12 cellular contexts compared by ENCODE assay signal in the genomic region with DNA sequence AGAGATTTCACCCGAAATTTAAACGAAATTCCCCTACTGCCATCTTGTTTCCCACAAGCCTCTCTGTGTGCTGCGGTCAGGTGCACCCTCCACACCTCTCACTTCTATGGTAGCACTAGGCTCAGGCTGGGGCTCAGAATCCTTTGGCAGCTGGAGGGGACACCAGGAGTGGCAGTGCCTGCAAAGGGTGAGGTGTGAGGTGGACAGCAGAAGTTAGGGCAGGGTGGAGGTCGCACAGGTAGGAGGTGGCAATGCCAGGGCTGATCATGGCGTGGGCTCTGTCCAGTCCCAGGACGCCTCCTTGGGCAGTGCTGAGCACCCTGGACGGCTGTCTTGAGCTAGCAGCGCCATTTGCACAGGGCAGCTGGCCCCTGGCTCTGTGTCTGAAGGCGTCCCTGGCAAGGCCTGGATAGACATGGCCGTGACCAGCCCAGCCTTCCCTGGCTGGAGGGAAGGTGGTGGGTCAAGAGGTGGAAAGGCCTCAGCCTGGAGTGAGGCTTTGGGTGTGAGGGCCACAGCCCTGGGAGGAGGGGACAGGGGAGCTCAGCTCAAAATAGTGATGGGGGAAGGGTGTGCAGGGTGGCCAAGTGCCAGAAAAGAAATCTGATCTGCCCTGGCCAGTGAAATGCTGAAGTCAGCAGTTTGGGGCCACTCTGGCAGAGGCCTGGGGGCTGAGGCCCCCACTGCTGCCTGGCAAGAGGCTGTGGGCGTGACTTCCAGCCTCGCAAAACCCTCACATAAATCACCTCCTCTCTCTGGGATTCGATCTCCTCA. TPM values are rescaled to one million over a fixed set of nuclear protein-coding genes. Genes with fewer than 3 reads are reported as not detected.
DNase-seq lines count a peak whose midpoint lies in the region; ATAC-seq, FAIRE-seq and TF ChIP-seq lines count a peak whose summit lies in the region.
"Had no signal": no experiment of that assay in that cellular context is flagged by ENCODE, and none has a peak within 500 bp of the region (broad histone marks: within the 10 kb centered on the region; RNA-seq: fewer than 3 reads in every experiment).

No MANE protein-coding gene starts in this region.

- H3K9me3 ChIP-seq in K562 (replicated peaks; ENCODE audit: control insufficient read depth, insufficient read depth, low read depth, low read length) (no peaks in the 10 kb centered on the region), right lobe of liver (no peaks in the 10 kb centered on the region), stomach smooth muscle (ENCODE audit: control insufficient read depth in 2 of 2, low read length in 2 of 2) (no peaks in the 10 kb centered on the region)

- TF ChIP-seq EP300 in K562 (IDR thresholded peaks at IDR 0.05; ENCODE audit: low read length) = no peak

- BruUV-seq in K562 (replicated peaks; lab: Mats Ljungman, UMichigan) = no TSS peak

- H3K4me2 ChIP-seq in KMS-11 (peak overlapping the region; percentile 63), K562 (ENCODE audit: insufficient read depth, low read length) (no peak overlapping the region)

- 46% methylated on average over 13 of the region's 13 CpGs for WGBS in K562 (ENCODE audit: insufficient coverage, low coverage, missing lambda C conversion rate)
- WGBS in right lobe of liver (ENCODE audit: insufficient coverage, low coverage, low lambda C conversion rate, missing lambda C conversion rate) = 9% methylated on average over 5 of the region's 13 CpGs

- CTCF ChIA-PET in K562 (lab: Yijun Ruan, JAX; ENCODE audit: low intra/inter-chr PET ratio) = no interaction called here

- intact Hi-C loops in K562 (cut with micrococcal nuclease) = no loop called here
- intact Hi-C loops in right lobe of liver (cut with DNase I) = no loop called here

- no peak for DNase-seq in K562 (ENCODE audit: extremely low read depth in 1 of 4, low spot score in 3 of 4)
- DNase-seq in right lobe of liver = peak; percentile 31 to 92 (median 81)
- no peak for DNase-seq in SHP77 treated with DMSO at 0.1 percent for 48 hours (lab: John Stamatoyannopoulos, UW)
- DNase-seq in NCI-H146 treated with DMSO at 0.1 percent for 48 hours (lab: John Stamatoyannopoulos, UW; ENCODE audit: unreplicated experiment) = no peak
- no peak for DNase-seq in GM19239 (ENCODE audit: insufficient read length, low spot score)
- DNase-seq: activated CD4-positive, alpha-beta T cell treated with anti-CD3 and anti-CD28 coated beads, Interleukin-2, amount 50 U/mL, for 48 hours; NCI-H2171 treated with DMSO at 0.1 percent for 48 hours had no signal

- peaks cover 18% of the 10 kb centered on the region for H3K4me1 ChIP-seq in KMS-11 (ENCODE audit: low read depth, poor library complexity, severe bottlenecking)
- H3K4me1 ChIP-seq in K562 (replicated peaks in 1 of 2; ENCODE audit: control insufficient read depth in 2 of 2, insufficient read depth in 2 of 2, low read length in 2 of 2) = peaks cover 31 to 60% of the 10 kb centered on the region in 2 experiments
- H3K4me1 ChIP-seq in right lobe of liver = peaks cover 4 to 74% (median 22%) of the 10 kb centered on the region in 4 donors
- no peaks in the 10 kb centered on the region for H3K4me1 ChIP-seq in stomach smooth muscle (ENCODE audit: control insufficient read depth, insufficient read depth, low read length)

- H2AFZ ChIP-seq in KMS-11 (ENCODE audit: low read depth) (peak overlapping the region; percentile 24; the same call in 1 of the 2 replicates), K562 (ENCODE audit: low read depth, low read length) (no peak overlapping the region)

- H4K20me1 ChIP-seq in KMS-11 (ENCODE audit: insufficient read depth) = no peaks in the 10 kb centered on the region
- peaks cover 13% of the 10 kb centered on the region; the same call in 1 of the 2 replicates for H4K20me1 ChIP-seq in K562 (replicated peaks; ENCODE audit: control insufficient read depth, insufficient read depth, low read length)

- TF ChIP-seq POLR2A in K562 (conservative IDR thresholded peaks at IDR 0.05) (no peak), right lobe of liver (IDR thresholded peaks at IDR 0.05) (no peak)

- peak; percentile 15 for ATAC-seq in K562
- ATAC-seq in right lobe of liver = peak in 3 of 4 donors; percentile 20 to 36 (median 36)
- ATAC-seq in GM18498 (IDR thresholded peaks at IDR 0.05; ENCODE audit: unreplicated experiment) = no peak

- H3K79me2 ChIP-seq in KMS-11 (ENCODE audit: insufficient read depth, low read depth) (no peaks in the 10 kb centered on the region), K562 (ENCODE audit: control insufficient read depth, insufficient read depth, low read length) (no peaks in the 10 kb centered on the region)

- no peak for TF ChIP-seq RAD21 in K562 (CRISPR knock-in tag; conservative IDR thresholded peaks at IDR 0.05 in 1 of 2, IDR thresholded peaks at IDR 0.05 in 1 of 2)

- TF ChIP-seq CTCF in KMS-11 (conservative IDR thresholded peaks at IDR 0.05; ENCODE audit: low read depth, low read length) (no peak), K562 (IDR thresholded peaks at IDR 0.05 in 2 of 3, conservative IDR thresholded peaks at IDR 0.05 in 1 of 3; ENCODE audit: insufficient read depth in 2 of 3, low read depth in 1 of 3, low read length in 3 of 3) (no peak), right lobe of liver (IDR thresholded peaks at IDR 0.05) (no peak)

- H3K9ac ChIP-seq in KMS-11 (no peak overlapping the region), K562 (ENCODE audit: insufficient read depth in 1 of 2, low read depth in 2 of 2, low read length in 2 of 2) (peak overlapping the region in 1 of 2 experiments; percentile 72; a peak in 2 of 4 replicates), stomach smooth muscle (ENCODE audit: low read length in 2 of 2) (peak overlapping the region; percentile 5 to 40)

- no peak overlapping the region for H3K4me3 ChIP-seq in KMS-11 (IDR thresholded peaks at IDR 0.05; ENCODE audit: insufficient read depth, low read depth, low read length)
- no peak overlapping the region for H3K4me3 ChIP-seq in K562
- H3K4me3 ChIP-seq in right lobe of liver = no peak overlapping the region
- H3K4me3 ChIP-seq in stomach smooth muscle (ENCODE audit: low read length in 2 of 2) = no peak overlapping the region

- POLR2A ChIA-PET in K562 (lab: Yijun Ruan, JAX) = interaction anchor here (0.5 to 2.8 kb wide), 4 partner anchors 9 to 467 kb away, joined by 3 to 9 read pairs (median 4); no protein-coding TSS in a partner anchor

- no peaks in the 10 kb centered on the region for H3K27me3 ChIP-seq in KMS-11 (ENCODE audit: insufficient read depth, low read depth)
- H3K27me3 ChIP-seq in K562 (ENCODE audit: control insufficient read depth in 2 of 2, insufficient read depth in 2 of 2, low read length in 2 of 2) = no peaks in the 10 kb centered on the region
- H3K27me3 ChIP-seq in right lobe of liver = no peaks in the 10 kb centered on the region
- no peaks in the 10 kb centered on the region for H3K27me3 ChIP-seq in stomach smooth muscle (ENCODE audit: control insufficient read depth in 1 of 2, insufficient read depth in 2 of 2, low read length in 2 of 2)

- H3K27ac ChIP-seq in KMS-11 (no peak overlapping the region), K562 (ENCODE audit: extremely low read depth, low read depth, low read length) (no peak overlapping the region), right lobe of liver (peak overlapping the region in 1 of 3 donors; percentile 58), stomach smooth muscle (ENCODE audit: low read length) (no peak overlapping the region)
- H3K27ac ChIP-seq: epithelial cell of prostate had no signal

- in situ Hi-C loops in K562 (cut with MboI) = no loop called here

- no peaks in the 10 kb centered on the region for H3K36me3 ChIP-seq in KMS-11 (ENCODE audit: insufficient read depth)
- no peaks in the 10 kb centered on the region for H3K36me3 ChIP-seq in K562 (ENCODE audit: control insufficient read depth, insufficient read depth, low read length)
- H3K36me3 ChIP-seq in right lobe of liver = no peaks in the 10 kb centered on the region
- H3K36me3 ChIP-seq in stomach smooth muscle (ENCODE audit: control insufficient read depth in 2 of 2, insufficient read depth in 2 of 2, low read length in 2 of 2) = peaks cover 0 to 2% of the 10 kb centered on the region in 2 donors

- FAIRE-seq in K562 (lab: Jason Lieb, UNC) (no peak), GM19239 (lab: Jason Lieb, UNC) (no peak)
- FAIRE-seq: HTR-8/SVneo had no signal

- no peaks in the 10 kb centered on the region for H3K9me1 ChIP-seq in K562 (ENCODE audit: control insufficient read depth, insufficient read depth, low read length)

RNA-seq across cellular contexts. Expression of gene ZCCHC24, which starts 40.0 kb away (rescaled TPM):
- 4.0 and 6.3 TPM in 2 replicates for total RNA-seq in K562 (2011; cell fraction: chromatin; rRNA removed; ENCODE audit: low replicate concordance)
- total RNA-seq in K562 (2011; cell fraction: nucleolus; rRNA removed) = 4.8 and 4.9 TPM in 2 replicates
- 4.4 and 6.7 TPM in 2 replicates for total RNA-seq in K562 (2011; cell fraction: nucleoplasm; rRNA removed)
- total RNA-seq in K562 (2014; rRNA removed) = 3.6 and 4.9 TPM in 2 replicates
- 3.9 and 4.0 TPM in 2 replicates for total RNA-seq in K562 (2014; rRNA removed; fragmentation: Illumina TruSeq; extraction: Trizol)
- total RNA-seq in K562 (2015; rRNA removed; fragmentation: Illumina TruSeq; extraction: Trizol) = 5.5 and 5.7 TPM in 2 replicates
- 11.0 and 11.5 TPM in 2 replicates for total RNA-seq in K562 (2021)
- polyA plus RNA-seq in K562 (2011; rRNA removed) = 4.6 and 5.0 TPM in 2 replicates
- polyA plus RNA-seq in K562 (2011; cell fraction: cytosol; rRNA removed) = 4.7 and 8.4 TPM in 2 replicates
- 3.1 and 5.6 TPM in 2 replicates for polyA plus RNA-seq in K562 (2011; cell fraction: nucleus; rRNA removed)
- 6.8 and 12.0 TPM in 2 replicates for polyA plus RNA-seq in K562 (2012)
- 7.0 and 7.6 TPM in 2 replicates for polyA plus RNA-seq in K562 (2014; fragmentation: Illumina TruSeq; extraction: Trizol)
- polyA plus RNA-seq in K562 (2014; fragmentation: Nextera tagmentation; extraction: Ambion mirVana) = under 1 TPM; 0.84 to 0.86 TPM
- 5.1 and 6.0 TPM in 2 replicates for polyA plus RNA-seq in K562 (2014; rRNA removed)
- polyA minus RNA-seq in K562 (2011; rRNA and poly(A)+ RNA removed) = 3.4 and 4.7 TPM in 2 replicates
- polyA minus RNA-seq in K562 (2011; cell fraction: cytosol; rRNA and poly(A)+ RNA removed) = 6.1 and 6.4 TPM in 2 replicates
- 3.0 TPM in 2 replicates for polyA minus RNA-seq in K562 (2011; cell fraction: nucleus; rRNA and poly(A)+ RNA removed)
- total RNA-seq in right lobe of liver = 10 to 100 TPM; 19.8 to 33.6 (median 22.7) TPM

RNA-seq across cellular contexts. Expression of gene PPIF, which starts 58.1 kb away (rescaled TPM):
- 96.3 and 215 TPM in 2 replicates for total RNA-seq in K562 (2011; cell fraction: chromatin; rRNA removed; ENCODE audit: low replicate concordance)
- 144 and 155 TPM in 2 replicates for total RNA-seq in K562 (2011; cell fraction: nucleolus; rRNA removed)
- 118 and 119 TPM in 2 replicates for total RNA-seq in K562 (2011; cell fraction: nucleoplasm; rRNA removed)
- total RNA-seq in K562 (2014; rRNA removed) (53.4 and 69.8 TPM in 2 replicates), K562 (2014; rRNA removed; fragmentation: Illumina TruSeq; extraction: Trizol) (97.7 and 108 TPM in 2 replicates), K562 (2015; rRNA removed; fragmentation: Illumina TruSeq; extraction: Trizol) (117 and 119 TPM in 2 replicates), K562 (2021) (235 and 239 TPM in 2 replicates), right lobe of liver (100 to 1,000 TPM in 1 of 6 experiments, 10 to 100 TPM in 5; 53.7 to 106 (median 90.1) TPM)
- polyA plus RNA-seq in K562 (2011; rRNA removed) (148 and 175 TPM in 2 replicates), K562 (2014; fragmentation: Illumina TruSeq; extraction: Trizol) (250 and 287 TPM in 2 replicates), K562 (2014; fragmentation: Nextera tagmentation; extraction: Ambion mirVana) (10 to 100 TPM; 40.9 to 51.1 TPM), K562 (2014; rRNA removed) (154 and 168 TPM in 2 replicates)
- polyA plus RNA-seq in K562 (2011; cell fraction: cytosol; rRNA removed) = 202 and 255 TPM in 2 replicates
- polyA plus RNA-seq in K562 (2011; cell fraction: nucleus; rRNA removed) = 198 and 337 TPM in 2 replicates
- 180 and 222 TPM in 2 replicates for polyA plus RNA-seq in K562 (2012)
- 91.8 and 131 TPM in 2 replicates for polyA minus RNA-seq in K562 (2011; rRNA and poly(A)+ RNA removed)
- 98.9 and 104 TPM in 2 replicates for polyA minus RNA-seq in K562 (2011; cell fraction: cytosol; rRNA and poly(A)+ RNA removed)
- polyA minus RNA-seq in K562 (2011; cell fraction: nucleus; rRNA and poly(A)+ RNA removed) = 116 and 136 TPM in 2 replicates

Comparison
In these comparisons a context has a peak if more than half of its experiments do, and no peak if none do; other contexts are left out.
1. DNase-seq: peak in right lobe of liver (3 of 3); none in K562 (0 of 4), SHP77 treated with DMSO at 0.1 percent for 48 hours (single experiment), NCI-H146 treated with DMSO at 0.1 percent for 48 hours (single experiment) and GM19239 (single experiment).